ENCODE assay signal across 19 cellular contexts in the genomic region with DNA sequence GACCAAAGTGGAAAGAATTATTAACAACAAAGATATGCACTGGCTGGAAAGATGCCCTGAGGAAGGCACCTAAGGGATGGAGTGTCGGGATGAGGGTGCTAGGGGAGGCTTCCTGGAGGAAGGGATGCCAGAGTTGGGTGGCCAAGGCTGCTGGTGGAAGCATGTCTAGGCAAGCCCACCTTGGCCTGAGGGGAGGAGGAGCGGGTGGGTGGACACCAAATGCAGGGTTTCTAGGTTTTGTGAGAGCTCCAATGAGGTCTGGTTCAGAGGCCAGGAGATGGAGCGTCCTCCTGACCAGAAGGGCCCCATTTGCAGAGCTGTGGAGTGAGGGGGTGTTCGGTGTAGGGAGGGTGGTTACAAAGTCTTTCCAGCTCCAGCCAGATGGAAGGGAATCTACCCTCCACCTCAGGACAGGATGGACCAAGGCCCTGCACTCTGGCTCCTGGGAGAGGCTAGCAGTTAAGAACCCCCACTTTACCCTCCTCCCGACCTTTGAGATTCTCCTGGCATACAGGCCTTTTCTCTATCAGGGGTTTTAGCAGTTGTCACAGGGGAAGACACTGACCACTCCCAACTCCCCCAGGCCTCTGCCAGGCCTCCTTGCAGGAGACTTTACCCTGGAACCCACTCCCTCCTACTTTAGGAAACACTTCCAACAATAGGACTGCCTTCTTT. TPM values are rescaled to one million over a fixed set of nuclear protein-coding genes. Genes with fewer than 3 reads are reported as not detected.
A peak's percentile ranks its signal among the peaks of the same experiment; 100 is the strongest.
DNase-seq lines count a peak whose midpoint lies in the region; ATAC-seq and TF ChIP-seq lines count a peak whose summit lies in the region.
"Had no signal": no experiment of that assay in that cellular context is flagged by ENCODE, and none has a peak within 500 bp of the region (broad histone marks: within the 10 kb centered on the region; RNA-seq: fewer than 3 reads in every experiment).

No MANE protein-coding gene starts in this region.

- H3K9me3 ChIP-seq in mesenchymal stem cell (ENCODE audit: control insufficient read depth, low read length) (no peaks in the 10 kb centered on the region), uterus (no peaks in the 10 kb centered on the region), gastroesophageal sphincter (no peaks in the 10 kb centered on the region)

- POLR2A ChIA-PET in activated CD8-positive, alpha-beta T cell treated with anti-CD3 and anti-CD28 coated beads for 36 hours (lab: Charles Lee) = interaction anchor here (1.1 to 13.5 kb wide), 5 partner anchors 23 to 65 kb away, joined by 3 to 290 read pairs (median 4); no protein-coding TSS in a partner anchor

- H2BK15ac ChIP-seq in mesenchymal stem cell (ENCODE audit: low read depth, poor library complexity, severe bottlenecking) = peak overlapping the region; percentile 87

- H2BK12ac ChIP-seq in mesenchymal stem cell (ENCODE audit: low read length in 2 of 2) = peak overlapping the region; percentile 64 to 95

- no peak for TF ChIP-seq POLR2A in uterus (IDR thresholded peaks at IDR 0.05)
- TF ChIP-seq POLR2A in gastroesophageal sphincter (IDR thresholded peaks at IDR 0.05) = no peak

- H4K91ac ChIP-seq in mesenchymal stem cell (ENCODE audit: low read length) = peak overlapping the region; percentile 64

- CTCF ChIA-PET in activated CD8-positive, alpha-beta T cell treated with anti-CD3 and anti-CD28 coated beads for 36 hours (lab: Charles Lee) = interaction anchor here (0.7 to 2.0 kb wide), 7 partner anchors 20 to 70 kb away, joined by 3 to 5 read pairs (median 3); no protein-coding TSS in a partner anchor

- H3K27ac ChIP-seq in mesenchymal stem cell (ENCODE audit: low read length, poor library complexity, severe bottlenecking) (no peak overlapping the region), uterus (peak overlapping the region; percentile 97 to 100), gastroesophageal sphincter (peak overlapping the region in 2 of 4 donors; percentile 28 to 97)
- H3K27ac ChIP-seq: SK-N-MC had no signal

- H3K36me3 ChIP-seq in mesenchymal stem cell (ENCODE audit: control insufficient read depth in 1 of 2, insufficient read depth in 2 of 2, low read depth in 1 of 2, low read length in 2 of 2) (peaks cover 11 to 16% of the 10 kb centered on the region in 2 experiments), uterus (no peaks in the 10 kb centered on the region), gastroesophageal sphincter (peaks cover 0 to 14% of the 10 kb centered on the region in 2 donors)

- no peak overlapping the region for H3K4me2 ChIP-seq in mesenchymal stem cell (ENCODE audit: low read length, poor library complexity, severe bottlenecking)

- TF ChIP-seq EP300 in gastroesophageal sphincter (IDR thresholded peaks at IDR 0.05) = no peak

- peak overlapping the region; percentile 24 for H3K4me3 Mint-ChIP-seq in natural killer cell treated with Interleukin-12 subunit alpha and Interleukin-12 subunit beta and Interleukin-15 and Interleukin-18, amount 100 ng/mL, for 72 hours
- no peak overlapping the region for H3K4me3 Mint-ChIP-seq in natural killer cell
- H3K4me3 Mint-ChIP-seq in activated CD8-positive, alpha-beta T cell treated with anti-CD3 and anti-CD28 coated beads for 36 hours = peak overlapping the region; percentile 56
- H3K4me3 Mint-ChIP-seq: CD14-positive monocyte; dendritic cell treated with granulocyte-macrophage colony-stimulating factor and Interleukin-4, amounts not matched to agents 40 ng/mL and 50 ng/mL, for 4 days had no signal

- peak overlapping the region; percentile 84 for H2BK120ac ChIP-seq in mesenchymal stem cell (ENCODE audit: low read depth, low read length)

- no peak overlapping the region for H2AFZ ChIP-seq in mesenchymal stem cell (ENCODE audit: low read depth, low read length)

- peak overlapping the region; percentile 13 to 92 for H3K4ac ChIP-seq in mesenchymal stem cell (ENCODE audit: low read depth in 1 of 2, low read length in 2 of 2)

- H3K27me3 ChIP-seq in mesenchymal stem cell (ENCODE audit: control insufficient read depth in 1 of 2, insufficient read depth in 1 of 2, low read length in 2 of 2) = no peaks in the 10 kb centered on the region
- H3K27me3 ChIP-seq in uterus = no peaks in the 10 kb centered on the region
- no peaks in the 10 kb centered on the region for H3K27me3 ChIP-seq in gastroesophageal sphincter

- 91% methylated on average over 5 of the region's 5 CpGs for WGBS in mesenchymal stem cell
- WGBS in gastroesophageal sphincter (ENCODE audit: low coverage in 1 of 2), 2 donors = 79% methylated on average over 4 of the region's 5 CpGs; no CpG with 5 or more reads in 1 of the 2 donors

- TF ChIP-seq CTCF in natural killer cell (IDR thresholded peaks at IDR 0.05) (no peak), uterus (IDR thresholded peaks at IDR 0.05) (no peak), gastroesophageal sphincter (IDR thresholded peaks at IDR 0.05) (no peak)
- no peak for TF ChIP-seq CTCF in activated CD8-positive, alpha-beta T cell treated with anti-CD3 and anti-CD28 coated beads for 36 hours (IDR thresholded peaks at IDR 0.05)

- H3K79me1 ChIP-seq in mesenchymal stem cell (replicated peaks; ENCODE audit: low read length, poor library complexity, severe bottlenecking) = no peaks in the 10 kb centered on the region

- peaks cover 26 to 31% of the 10 kb centered on the region in 2 donors for H3K4me1 Mint-ChIP-seq in natural killer cell treated with Interleukin-12 subunit alpha and Interleukin-12 subunit beta and Interleukin-15 and Interleukin-18, amount 100 ng/mL, for 72 hours (ENCODE audit: low read depth in 2 of 2)
- peaks cover 20 to 37% of the 10 kb centered on the region in 2 donors for H3K4me1 Mint-ChIP-seq in natural killer cell
- peaks cover 27% of the 10 kb centered on the region for H3K4me1 Mint-ChIP-seq in activated CD8-positive, alpha-beta T cell treated with anti-CD3 and anti-CD28 coated beads for 36 hours (ENCODE audit: low read depth)

- H3K9ac ChIP-seq in mesenchymal stem cell (ENCODE audit: low read length) = no peak overlapping the region

- ATAC-seq in natural killer cell treated with Interleukin-12 subunit alpha and Interleukin-12 subunit beta and Interleukin-15 and Interleukin-18, amount 100 ng/mL, for 72 hours = no peak
- ATAC-seq in natural killer cell = no peak
- ATAC-seq in activated CD8-positive, alpha-beta T cell treated with anti-CD3 and anti-CD28 coated beads for 36 hours = no peak
- ATAC-seq in gastroesophageal sphincter = no peak
- ATAC-seq: left lobe of liver had no signal

- no peaks in the 10 kb centered on the region for H3K27me3 Mint-ChIP-seq in natural killer cell treated with Interleukin-12 subunit alpha and Interleukin-12 subunit beta and Interleukin-15 and Interleukin-18, amount 100 ng/mL, for 72 hours
- no peaks in the 10 kb centered on the region for H3K27me3 Mint-ChIP-seq in natural killer cell (ENCODE audit: low read depth in 2 of 2)
- H3K27me3 Mint-ChIP-seq in activated CD8-positive, alpha-beta T cell treated with anti-CD3 and anti-CD28 coated beads for 36 hours = no peaks in the 10 kb centered on the region

- peaks cover 13% of the 10 kb centered on the region for H3K4me1 ChIP-seq in mesenchymal stem cell (ENCODE audit: control insufficient read depth, insufficient read depth, low read depth, low read length)
- peaks cover 5 to 9% of the 10 kb centered on the region in 2 donors for H3K4me1 ChIP-seq in uterus
- H3K4me1 ChIP-seq in gastroesophageal sphincter = peaks cover 0 to 17% (median 9%) of the 10 kb centered on the region in 3 donors

- H3K18ac ChIP-seq in mesenchymal stem cell (ENCODE audit: low read depth in 1 of 2, low read length in 2 of 2) = peak overlapping the region; percentile 25 to 89

- intact Hi-C loops in natural killer cell (cut with micrococcal nuclease) = no loop called here
- intact Hi-C loops in activated CD8-positive, alpha-beta T cell treated with anti-CD3 and anti-CD28 coated beads for 36 hours (cut with micrococcal nuclease) = no loop called here
- intact Hi-C loops in uterus (cut with DNase I; ENCODE audit: low total_unique reads) = loop anchor here (10.0 kb wide), 2 partner anchors 56 to 64 kb away; a partner anchor contains a TSS

- H2BK5ac ChIP-seq in mesenchymal stem cell (ENCODE audit: low read depth, low read length, poor library complexity, severe bottlenecking) = no peak overlapping the region

- H3K36me3 Mint-ChIP-seq in natural killer cell treated with Interleukin-12 subunit alpha and Interleukin-12 subunit beta and Interleukin-15 and Interleukin-18, amount 100 ng/mL, for 72 hours = peaks cover 11% of the 10 kb centered on the region
- H3K36me3 Mint-ChIP-seq in natural killer cell = peaks cover 6% of the 10 kb centered on the region
- H3K36me3 Mint-ChIP-seq in activated CD8-positive, alpha-beta T cell treated with anti-CD3 and anti-CD28 coated beads for 36 hours (ENCODE audit: low read depth) = peaks cover 25% of the 10 kb centered on the region

- peak overlapping the region; percentile 5 to 95 for H3K27ac Mint-ChIP-seq in natural killer cell treated with Interleukin-12 subunit alpha and Interleukin-12 subunit beta and Interleukin-15 and Interleukin-18, amount 100 ng/mL, for 72 hours
- peak overlapping the region in 1 of 2 donors; percentile 75 for H3K27ac Mint-ChIP-seq in natural killer cell
- peak overlapping the region; percentile 77 for H3K27ac Mint-ChIP-seq in activated CD8-positive, alpha-beta T cell treated with anti-CD3 and anti-CD28 coated beads for 36 hours
- H3K27ac Mint-ChIP-seq: dendritic cell treated with granulocyte-macrophage colony-stimulating factor and Interleukin-4, amounts not matched to agents 40 ng/mL and 50 ng/mL, for 4 days had no signal

- no peak overlapping the region for H3K23ac ChIP-seq in mesenchymal stem cell (ENCODE audit: low read length in 2 of 2)

- H3K14ac ChIP-seq in mesenchymal stem cell (ENCODE audit: low read length in 2 of 2) = no peak overlapping the region

- H3K9me3 Mint-ChIP-seq in natural killer cell treated with Interleukin-12 subunit alpha and Interleukin-12 subunit beta and Interleukin-15 and Interleukin-18, amount 100 ng/mL, for 72 hours = no peaks in the 10 kb centered on the region
- H3K9me3 Mint-ChIP-seq in natural killer cell = no peaks in the 10 kb centered on the region
- no peaks in the 10 kb centered on the region for H3K9me3 Mint-ChIP-seq in activated CD8-positive, alpha-beta T cell treated with anti-CD3 and anti-CD28 coated beads for 36 hours
- H3K9me3 Mint-ChIP-seq: dendritic cell treated with granulocyte-macrophage colony-stimulating factor and Interleukin-4, amounts not matched to agents 40 ng/mL and 50 ng/mL, for 4 days had no signal

- no peak for DNase-seq in natural killer cell treated with Interleukin-12 subunit alpha and Interleukin-12 subunit beta and Interleukin-15 and Interleukin-18, amount 100 ng/mL, for 72 hours (ENCODE audit: low spot score)
- DNase-seq in natural killer cell (no peak), mesenchymal stem cell (no peak), uterus (no peak), NCI-H2227 treated with DMSO at 0.1 percent for 48 hours (lab: John Stamatoyannopoulos, UW) (no peak), NCI-H526 (lab: John Stamatoyannopoulos, UW) (no peak)
- DNase-seq in activated CD8-positive, alpha-beta T cell treated with anti-CD3 and anti-CD28 coated beads for 36 hours = no peak
- DNase-seq: activated CD4-positive, CD25-positive, alpha-beta regulatory T cell treated with anti-CD3 and anti-CD28 coated beads, Interleukin-2, amount 50 U/mL, for 72 hours; activated naive CD4-positive, alpha-beta T cell; NCI-H1417 treated with DMSO at 0.1 percent for 48 hours; NCI-H82; posterior cingulate gyrus; stimulated activated CD4-positive, alpha-beta T cell treated with anti-CD3 and anti-CD28 coated beads, Interleukin-2, amount 100 ng/mL, for 48 hours; stimulated activated naive CD4-positive, alpha-beta T cell treated with Interleukin-2 at 50 U/mL for 16 hours had no signal

- H4K8ac ChIP-seq in mesenchymal stem cell (ENCODE audit: low read length) = peak overlapping the region; percentile 80

- peak overlapping the region; percentile 0 for H2AK5ac ChIP-seq in mesenchymal stem cell (ENCODE audit: low read length, severe bottlenecking)

- no peak overlapping the region for H3K4me3 ChIP-seq in mesenchymal stem cell (ENCODE audit: insufficient read depth in 1 of 2, low read depth in 1 of 2, low read length in 2 of 2)
- no peak overlapping the region for H3K4me3 ChIP-seq in uterus
- no peak overlapping the region for H3K4me3 ChIP-seq in gastroesophageal sphincter
- H3K4me3 ChIP-seq: SK-N-MC had no signal

RNA-seq across cellular contexts. Expression of a gene that starts 3.0 kb away (rescaled TPM):
- total RNA-seq in natural killer cell treated with Interleukin-12 subunit alpha and Interleukin-12 subunit beta and Interleukin-15 and Interleukin-18, amount 100 ng/mL, for 72 hours = 100 to 1,000 TPM; 189 to 207 TPM
- total RNA-seq in natural killer cell = 100 to 1,000 TPM; 174 to 232 (median 200) TPM
- 1,000 to 10,000 TPM; 1,071 to 1,096 TPM for total RNA-seq in activated CD8-positive, alpha-beta T cell treated with anti-CD3 and anti-CD28 coated beads for 36 hours
- polyA plus RNA-seq in mesenchymal stem cell (2013, experiment 1 of 2) = 109 TPM
- polyA plus RNA-seq in mesenchymal stem cell (2013, experiment 2 of 2) = 107 TPM
- total RNA-seq in uterus = 100 to 1,000 TPM; 118 to 210 (median 145) TPM
- total RNA-seq in gastroesophageal sphincter = 100 to 1,000 TPM; 129 to 189 (median 133) TPM

RNA-seq across cellular contexts. Expression of a gene that starts 54.7 kb away (rescaled TPM):
- total RNA-seq in natural killer cell treated with Interleukin-12 subunit alpha and Interleukin-12 subunit beta and Interleukin-15 and Interleukin-18, amount 100 ng/mL, for 72 hours = 10 to 100 TPM; 30.9 to 35.7 TPM
- 10 to 100 TPM; 26.0 to 35.2 (median 29.3) TPM for total RNA-seq in natural killer cell
- total RNA-seq in activated CD8-positive, alpha-beta T cell treated with anti-CD3 and anti-CD28 coated beads for 36 hours = 10 to 100 TPM; 61.6 to 66.2 TPM
- 36.0 TPM for polyA plus RNA-seq in mesenchymal stem cell (2013, experiment 1 of 2)
- 36.1 TPM for polyA plus RNA-seq in mesenchymal stem cell (2013, experiment 2 of 2)
- total RNA-seq in uterus = 100 to 1,000 TPM in 1 of 4 donors, 10 to 100 TPM in 3; 17.9 to 156 (median 38.4) TPM
- 10 to 100 TPM; 24.4 to 42.4 (median 35.2) TPM for total RNA-seq in gastroesophageal sphincter

RNA-seq across cellular contexts. Expression of a gene that starts 54.9 kb away (rescaled TPM):
- 10 to 100 TPM; 39.6 to 79.3 TPM for total RNA-seq in natural killer cell treated with Interleukin-12 subunit alpha and Interleukin-12 subunit beta and Interleukin-15 and Interleukin-18, amount 100 ng/mL, for 72 hours
- 10 to 100 TPM; 70.9 to 77.0 (median 71.0) TPM for total RNA-seq in natural killer cell
- 100 to 1,000 TPM in 1 of 2 experiments, 10 to 100 TPM in 1; 94.6 to 101 TPM for total RNA-seq in activated CD8-positive, alpha-beta T cell treated with anti-CD3 and anti-CD28 coated beads for 36 hours
- polyA plus RNA-seq in mesenchymal stem cell (2013, experiment 1 of 2) = 63.6 TPM
- polyA plus RNA-seq in mesenchymal stem cell (2013, experiment 2 of 2) = 65.1 TPM
- 100 to 1,000 TPM in 2 of 4 donors, 10 to 100 TPM in 2; 83.8 to 144 (median 101) TPM for total RNA-seq in uterus
- 100 to 1,000 TPM; 133 to 196 (median 156) TPM for total RNA-seq in gastroesophageal sphincter

Comparison
In these comparisons a context has a peak if more than half of its experiments do, and no peak if none do; other contexts are left out.
1. RNA of a gene that starts 3.0 kb away (total RNA-seq): 1,071 to 1,096 TPM in activated CD8-positive, alpha-beta T cell treated with anti-CD3 and anti-CD28 coated beads for 36 hours; 189 to 207 TPM in natural killer cell treated with Interleukin-12 subunit alpha and Interleukin-12 subunit beta and Interleukin-15 and Interleukin-18, amount 100 ng/mL, for 72 hours, 174 to 232 TPM in natural killer cell, 118 to 210 TPM in uterus and 129 to 189 TPM in gastroesophageal sphincter; every median in the first group is over 4 times any median in the second.